In genomic region chr15:22839046-22839705, GRCh38 we compare ENCODE assay signal across 8 cellular contexts. TPM values are rescaled to one million over a fixed set of nuclear protein-coding genes. Genes with fewer than 3 reads are reported as not detected.
A peak's percentile ranks its signal among the peaks of the same experiment; 100 is the strongest.
DNase-seq lines count a peak whose midpoint lies in the region; ATAC-seq and TF ChIP-seq lines count a peak whose summit lies in the region.

No MANE protein-coding gene starts in this region.

- peaks cover 13% of the 10 kb centered on the region for H3F3A ChIP-seq in PC-9 (ENCODE audit: insufficient read depth, low read depth)

- H3K4me2 ChIP-seq in PC-9, result peak overlapping the region; percentile 98

- BruUV-seq in PC-9 (replicated peaks; lab: Mats Ljungman, UMichigan), result no TSS peak

- H2AFZ ChIP-seq in PC-9, result peak overlapping the region; percentile 80

- no peaks in the 10 kb centered on the region for H3K9me2 ChIP-seq in PC-9 (ENCODE audit: insufficient read depth)

- peaks cover 20% of the 10 kb centered on the region; the same call in 1 of the 2 replicates for H4K20me1 ChIP-seq in PC-9 (ENCODE audit: insufficient read depth)

- intact Hi-C loops in left ventricle myocardium inferior (cut with micrococcal nuclease) (no loop called here), left ventricle myocardium superior (cut with micrococcal nuclease) (no loop called here), PC-9 (cut with micrococcal nuclease; ENCODE audit: unreplicated experiment) (loop anchor here (2.0 kb wide), 1 partner anchor 140 kb away; no protein-coding TSS in a partner anchor)

- POLR2A ChIA-PET in PC-9 (lab: Charles Lee; ENCODE audit: unreplicated experiment), result no interaction called here

- H3K4me1 ChIP-seq in left ventricle myocardium inferior (peaks cover 32% of the 10 kb centered on the region), PC-9 (replicated peaks; ENCODE audit: insufficient read depth) (peaks cover 7% of the 10 kb centered on the region)
- H3K4me1 ChIP-seq in effector memory CD4-positive, alpha-beta T cell (ENCODE audit: control insufficient read depth, insufficient read depth, low read length, poor library complexity, severe bottlenecking), result peaks cover 17% of the 10 kb centered on the region

- H3K79me2 ChIP-seq in PC-9 (ENCODE audit: low read depth), result peaks cover 55% of the 10 kb centered on the region

- DNase-seq in left ventricle myocardium inferior (no peak), left ventricle myocardium superior (no peak), PC-9 (no peak), myocyte (ENCODE audit: low read depth) (peak; percentile 13), activated gamma-delta T cell treated with Interleukin-2 at 50 U/mL for 16 hours (no peak)
- DNase-seq in effector memory CD4-positive, alpha-beta T cell, result no peak

- H3K36me3 ChIP-seq in left ventricle myocardium inferior (peaks cover 19% of the 10 kb centered on the region), PC-9 (ENCODE audit: low read depth) (no peaks in the 10 kb centered on the region)
- H3K36me3 ChIP-seq in effector memory CD4-positive, alpha-beta T cell (ENCODE audit: control insufficient read depth, insufficient read depth, low read length), result no peaks in the 10 kb centered on the region

- peak overlapping the region; percentile 84 for H3K4me3 ChIP-seq in left ventricle myocardium inferior
- peak overlapping the region; percentile 96 for H3K4me3 ChIP-seq in PC-9
- H3K4me3 ChIP-seq in effector memory CD4-positive, alpha-beta T cell (ENCODE audit: insufficient read depth, low read depth, low read length, poor library complexity, severe bottlenecking), result peak overlapping the region; percentile 93

- CTCF ChIA-PET in PC-9 (lab: Charles Lee), result no interaction called here

- H3K27me3 ChIP-seq in left ventricle myocardium inferior (ENCODE audit: low read depth), result no peaks in the 10 kb centered on the region
- H3K27me3 ChIP-seq in PC-9 (ENCODE audit: insufficient read depth, low read depth), result no peaks in the 10 kb centered on the region
- H3K27me3 ChIP-seq in effector memory CD4-positive, alpha-beta T cell (replicated peaks; ENCODE audit: control insufficient read depth, insufficient read depth, low read length, poor library complexity, severe bottlenecking), result no peaks in the 10 kb centered on the region

- H3K9me3 ChIP-seq in left ventricle myocardium inferior (replicated peaks), result no peaks in the 10 kb centered on the region
- no peaks in the 10 kb centered on the region for H3K9me3 ChIP-seq in PC-9 (ENCODE audit: insufficient read depth, low read depth)
- H3K9me3 ChIP-seq in effector memory CD4-positive, alpha-beta T cell (ENCODE audit: control insufficient read depth, low read length), result no peaks in the 10 kb centered on the region

- TF ChIP-seq CTCF in left ventricle myocardium inferior (IDR thresholded peaks at IDR 0.05; ENCODE audit: borderline replicate concordance) (no peak), PC-9 (conservative IDR thresholded peaks at IDR 0.05) (no peak)

- H3K27ac ChIP-seq in left ventricle myocardium inferior (replicated peaks) (peak overlapping the region; percentile 94), PC-9 (peak overlapping the region; percentile 80)
- peak overlapping the region; percentile 90 for H3K27ac ChIP-seq in effector memory CD4-positive, alpha-beta T cell (ENCODE audit: insufficient read depth, low read length, poor library complexity, severe bottlenecking)

- ATAC-seq in left ventricle myocardium superior (no peak), HG03378 (IDR thresholded peaks at IDR 0.05; ENCODE audit: unreplicated experiment) (no peak), GM19452 (IDR thresholded peaks at IDR 0.05; ENCODE audit: unreplicated experiment) (no peak)

RNA-seq across cellular contexts. Expression of gene NIPA2, which starts 0.7 kb away (rescaled TPM):
- total RNA-seq in left ventricle myocardium inferior, result 21.4 TPM
- 17.3 TPM for total RNA-seq in left ventricle myocardium superior
- total RNA-seq in PC-9 (2021), result 48.4 and 65.6 TPM in 2 replicates
- 99.8 and 103 TPM in 2 replicates for total RNA-seq in myocyte
- 53.0 TPM for polyA plus RNA-seq in myocyte (2012)

RNA-seq across cellular contexts. Expression of gene NIPA1, which starts 52.7 kb away (rescaled TPM):
- total RNA-seq in left ventricle myocardium inferior (5.3 TPM), left ventricle myocardium superior (7.0 TPM), PC-9 (2021) (15.8 and 18.6 TPM in 2 replicates), myocyte (5.3 and 5.8 TPM in 2 replicates)
- polyA plus RNA-seq in myocyte (2012), result 6.1 TPM
